9 cellular contexts compared by ENCODE assay signal in genomic region chr11:77039491-77040400, GRCh38. TPM values are rescaled to one million over a fixed set of nuclear protein-coding genes. Genes with fewer than 3 reads are reported as not detected.
A peak's percentile ranks its signal among the peaks of the same experiment; 100 is the strongest.
DNase-seq lines count a peak whose midpoint lies in the region; TF ChIP-seq lines count a peak whose summit lies in the region.
"Had no signal": no experiment of that assay in that cellular context is flagged by ENCODE, and none has a peak within 500 bp of the region (broad histone marks: within the 10 kb centered on the region; RNA-seq: fewer than 3 reads in every experiment).

No MANE protein-coding gene starts in this region.

- H3K9ac ChIP-seq in OCI-LY3 (ENCODE audit: low read length) = peak overlapping the region; percentile 43; the same call in 1 of the 2 replicates
- peak overlapping the region; percentile 15 for H3K9ac ChIP-seq in mucosa of stomach (ENCODE audit: low read length)

- DNase-seq in GM06990 (ENCODE audit: extremely low read depth, insufficient read length) = no peak
- peak; percentile 56 for DNase-seq in endothelial cell (ENCODE audit: low spot score)
- DNase-seq in cerebellum (ENCODE audit: low spot score) = no peak
- DNase-seq in NCI-H2171 treated with DMSO at 0.1 percent for 48 hours (lab: John Stamatoyannopoulos, UW) = no peak
- no peak for DNase-seq in activated CD8-positive, alpha-beta memory T cell treated with anti-CD3 and anti-CD28 coated beads, Interleukin-2, amount 50 U/mL, for 4 hours
- no peak for DNase-seq in NCI-H1417 (lab: John Stamatoyannopoulos, UW)

- peaks cover 9% of the 10 kb centered on the region for H3K36me3 Mint-ChIP-seq in endothelial cell (ENCODE audit: low read depth, unreplicated experiment)

- H2AFZ ChIP-seq in OCI-LY3 (ENCODE audit: low read depth, low read length) = peak overlapping the region; percentile 66; the same call in 1 of the 2 replicates

- peaks cover 20% of the 10 kb centered on the region for H3K27me3 Mint-ChIP-seq in endothelial cell (ENCODE audit: unreplicated experiment)

- H3K4me3 ChIP-seq in GM06990 (replicated peaks; ENCODE audit: low read depth, low read length) (peak overlapping the region; percentile 4; the same call in 1 of the 2 replicates), OCI-LY3 (ENCODE audit: low read length) (peak overlapping the region; percentile 72), mucosa of stomach (ENCODE audit: low read length) (no peak overlapping the region)

- H3K9me3 ChIP-seq in OCI-LY3 (ENCODE audit: insufficient read depth, low read length) (no peaks in the 10 kb centered on the region), mucosa of stomach (ENCODE audit: control insufficient read depth, low read length) (no peaks in the 10 kb centered on the region)

- no peak overlapping the region for H3K27ac Mint-ChIP-seq in endothelial cell (ENCODE audit: unreplicated experiment)

- TF ChIP-seq CTCF in GM06990 (IDR thresholded peaks at IDR 0.05; ENCODE audit: insufficient read depth, low read length, poor library complexity, severe bottlenecking) (peak; percentile 61), OCI-LY3 (IDR thresholded peaks at IDR 0.05; ENCODE audit: low read depth, low read length) (peak; percentile 54), endothelial cell (IDR thresholded peaks at IDR 0.05; ENCODE audit: unreplicated experiment) (peak; percentile 58)

- no peaks in the 10 kb centered on the region for H3K9me3 Mint-ChIP-seq in endothelial cell (ENCODE audit: unreplicated experiment)
- H3K9me3 Mint-ChIP-seq: T-helper 1 cell treated with Interleukin-12 subunit alpha and Interleukin-12 subunit beta and Interleukin-4 antibody, amounts not matched to agents 30 μg/mL and 1 μg/mL, for 36 hours had no signal

- peaks cover 20% of the 10 kb centered on the region for H3K4me1 ChIP-seq in OCI-LY3 (ENCODE audit: low read length)
- H3K4me1 ChIP-seq in mucosa of stomach (ENCODE audit: control insufficient read depth, insufficient read depth, low read length) = peaks cover 27% of the 10 kb centered on the region

- H3K27me3 ChIP-seq in GM06990 (replicated peaks; ENCODE audit: control insufficient read depth, insufficient read depth, low read length) = no peaks in the 10 kb centered on the region; the same call in none of the 2 replicates
- H3K27me3 ChIP-seq in OCI-LY3 (ENCODE audit: low read depth, low read length) = peaks cover 19% of the 10 kb centered on the region
- H3K27me3 ChIP-seq in mucosa of stomach (ENCODE audit: control insufficient read depth, insufficient read depth, low read length) = peaks cover 19% of the 10 kb centered on the region

- H4K20me1 ChIP-seq in OCI-LY3 (ENCODE audit: insufficient read depth, low read length) = no peaks in the 10 kb centered on the region

- H3K4me3 Mint-ChIP-seq in endothelial cell (ENCODE audit: unreplicated experiment) = no peak overlapping the region

- peak overlapping the region; percentile 93 for H3K4me2 ChIP-seq in OCI-LY3 (ENCODE audit: low read length)

- peaks cover 7% of the 10 kb centered on the region for H3K4me1 Mint-ChIP-seq in endothelial cell (ENCODE audit: unreplicated experiment)

- no peaks in the 10 kb centered on the region for H3K79me2 ChIP-seq in OCI-LY3 (ENCODE audit: low read length)

- no peak overlapping the region for H3K27ac ChIP-seq in OCI-LY3 (ENCODE audit: low read length)

- H3K36me3 ChIP-seq in GM06990 (ENCODE audit: control insufficient read depth, insufficient read depth, low read length) (no peaks in the 10 kb centered on the region), OCI-LY3 (replicated peaks; ENCODE audit: low read depth, low read length) (no peaks in the 10 kb centered on the region), mucosa of stomach (ENCODE audit: control insufficient read depth, insufficient read depth, low read length) (no peaks in the 10 kb centered on the region)

RNA-seq across cellular contexts. Expression of gene B3GNT6, which starts 5.5 kb away (rescaled TPM):
- not detected for total RNA-seq in endothelial cell (ENCODE audit: unreplicated experiment)
- total RNA-seq in cerebellum = not detected

RNA-seq across cellular contexts. Expression of gene CAPN5, which starts 27.0 kb away (rescaled TPM):
- 29.7 TPM for total RNA-seq in endothelial cell (ENCODE audit: unreplicated experiment)
- total RNA-seq in cerebellum = 9.3 TPM
